In genomic region chr2:175926272-175926671, GRCh38 we compare ENCODE assay signal across 23 cellular contexts.
DNase-seq lines count a peak whose midpoint lies in the region; ATAC-seq and TF ChIP-seq lines count a peak whose summit lies in the region.
"Had no signal": no experiment of that assay in that cellular context is flagged by ENCODE, and none has a peak within 500 bp of the region (broad histone marks: within the 10 kb centered on the region; RNA-seq: fewer than 3 reads in every experiment).

No MANE protein-coding gene starts in this region.

- H3K27ac ChIP-seq in foreskin keratinocyte: no peak overlapping the region
- H3K27ac ChIP-seq: thoracic aorta, VCaP had no signal

- ATAC-seq in foreskin keratinocyte (peak; percentile 55), HG02678 (IDR thresholded peaks at IDR 0.05; ENCODE audit: unreplicated experiment) (no peak)
- ATAC-seq: K562; left lobe of liver; natural killer cell; stimulated activated naive B cell treated with anti-CD40 and anti-IgM and Interleukin-4, amounts not matched to agents 10 μg/mL and 1 μg/mL and 100 μg/mL, for 72 hours had no signal

- DNase-seq in AG10803 (ENCODE audit: low read depth) (peak; percentile 82), HS-27A (ENCODE audit: low read depth) (peak; percentile 34), astrocyte of the spinal cord (ENCODE audit: low read depth, low spot score) (peak; percentile 29), foreskin keratinocyte (peak; percentile 61 to 88), SIG-M5 treated with dmso at 0.1 percent for 504 hours (lab: John Stamatoyannopoulos, UW; ENCODE audit: unreplicated experiment) (no peak), DMS53 treated with DMSO at 0.1 percent for 48 hours (lab: John Stamatoyannopoulos, UW; ENCODE audit: unreplicated experiment) (no peak), NCI-H146 (lab: John Stamatoyannopoulos, UW) (no peak)
- DNase-seq: ACHN; activated CD4-positive, alpha-beta T cell treated with anti-CD3 and anti-CD28 coated beads, Interleukin-2, amount 50 U/mL, for 4 hours; activated effector memory CD4-positive, alpha-beta T cell treated with anti-CD3 and anti-CD28 coated beads, Interleukin-2, amount 50 U/mL, for 16 hours; central memory CD4-positive, alpha-beta T cell; natural killer cell; NCI-H187 treated with DMSO at 0.1 percent for 48 hours; NCI-H2227 treated with DMSO at 0.1 percent for 48 hours; OCI-M1; SIG-M5; stimulated activated CD4-positive, alpha-beta T cell treated with anti-CD3 and anti-CD28 coated beads, Interleukin-2, amount 100 ng/mL, for 24 hours; stimulated activated naive B cell treated with anti-CD40 and anti-IgM and Interleukin-4, amounts not matched to agents 10 μg/mL and 1 μg/mL and 100 μg/mL, for 72 hours had no signal

- H3K4me3 ChIP-seq in AG10803 (ENCODE audit: low read length) (no peak overlapping the region), astrocyte of the spinal cord (ENCODE audit: low read depth, low read length) (no peak overlapping the region)
- H3K4me3 ChIP-seq: K562, thoracic aorta had no signal

- H3K4me1 ChIP-seq in foreskin keratinocyte: peaks cover 22% of the 10 kb centered on the region

- no peak for TF ChIP-seq CTCF in AG10803 (conservative IDR thresholded peaks at IDR 0.05; ENCODE audit: low read length)
- no peak for TF ChIP-seq CTCF in astrocyte of the spinal cord (IDR thresholded peaks at IDR 0.05; ENCODE audit: low read depth, low read length)
- no peak for TF ChIP-seq CTCF in foreskin keratinocyte (conservative IDR thresholded peaks at IDR 0.05)

- in situ Hi-C loops in astrocyte of the spinal cord (cut with HindIII; ENCODE audit: low sequenced_read_pairs): no loop called here

- H3K27me3 ChIP-seq in foreskin keratinocyte: no peaks in the 10 kb centered on the region

Comparison
In these comparisons a context has a peak if more than half of its experiments do, and no peak if none do; other contexts are left out.
1. DNase-seq: peak in AG10803 (single experiment), HS-27A (single experiment), astrocyte of the spinal cord (single experiment) and foreskin keratinocyte (2 of 2); none in SIG-M5 treated with dmso at 0.1 percent for 504 hours (single experiment), DMS53 treated with DMSO at 0.1 percent for 48 hours (single experiment) and NCI-H146 (single experiment).